ENCODE assay signal across 22 cellular contexts in the genomic region with DNA sequence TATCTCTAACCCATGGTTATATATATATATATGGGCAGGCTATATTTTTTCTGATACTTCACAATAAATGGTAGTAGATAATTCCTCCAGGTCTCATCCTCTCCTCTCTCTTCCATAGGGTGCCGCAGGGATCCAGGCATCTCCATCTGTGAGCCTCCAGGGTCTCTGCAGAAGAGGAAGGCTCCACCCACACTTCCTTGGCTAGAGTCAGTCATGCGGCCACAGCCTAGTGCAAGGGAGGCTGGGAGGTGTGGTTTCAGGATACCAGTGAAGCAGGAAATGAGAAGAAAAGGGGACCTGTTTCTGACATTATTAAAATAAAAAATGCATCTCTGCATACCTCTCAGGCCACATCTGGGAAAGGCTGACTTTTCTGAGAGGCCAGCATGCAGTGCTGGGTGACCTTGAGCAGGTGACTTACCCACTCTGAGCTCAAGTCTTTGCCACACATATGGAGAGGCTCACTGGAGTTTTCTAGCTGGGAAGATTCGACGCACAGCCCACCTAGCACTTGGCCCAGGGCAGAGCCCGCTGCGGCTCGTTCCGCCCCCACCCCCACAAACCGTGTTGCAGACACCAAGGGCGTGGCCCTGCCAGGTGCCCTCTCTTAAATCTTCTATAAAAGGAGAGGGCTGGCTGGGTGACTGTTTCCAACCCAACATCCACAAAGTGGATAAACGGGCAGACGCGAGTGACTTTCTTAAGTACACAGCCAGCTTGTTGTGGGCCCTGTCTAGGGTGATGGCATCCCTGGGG. TPM values are rescaled to one million over a fixed set of nuclear protein-coding genes. Genes with fewer than 3 reads are reported as not detected.
"Had no signal": no experiment of that assay in that cellular context is flagged by ENCODE, and none has a peak within 500 bp of the region (broad histone marks: within the 10 kb centered on the region; RNA-seq: fewer than 3 reads in every experiment).

No MANE protein-coding gene starts in this region.

- H3K36me3 Mint-ChIP-seq: activated naive CD8-positive, alpha-beta T cell treated with anti-CD3 and anti-CD28 coated beads, Interleukin-2, amount 10 ng/mL, durations not matched to agents 7 days and 5 days; T-cell had no signal

- H3K27ac ChIP-seq: colonic mucosa, gastroesophageal sphincter, heart right ventricle, lower lobe of right lung, thoracic aorta, upper lobe of left lung had no signal

- H3K9me3 ChIP-seq: colonic mucosa, lower lobe of right lung, thoracic aorta, upper lobe of left lung had no signal

- H3K4me1 Mint-ChIP-seq: activated naive CD8-positive, alpha-beta T cell treated with anti-CD3 and anti-CD28 coated beads, Interleukin-2, amount 10 ng/mL, durations not matched to agents 7 days and 5 days; T-cell had no signal

- H3K27ac Mint-ChIP-seq: activated naive CD8-positive, alpha-beta T cell treated with anti-CD3 and anti-CD28 coated beads, Interleukin-2, amount 10 ng/mL, durations not matched to agents 7 days and 5 days; activated T-cell treated with anti-CD3 and anti-CD28 coated beads, Interleukin-2, amount 50 U/mL, for 24 hours; activated T-helper 2 cell treated with anti-CD3 and anti-CD28 coated beads, Interferon-gamma antibody, Interleukin-2, Interleukin-4, amounts not matched to agents 10 μg/mL and 5 μg/mL and 100 μg/mL, durations not matched to agents 14 hours and 24 hours and 36 hours; endodermal cell; naive thymus-derived CD4-positive, alpha-beta T cell; progenitor cell of endocrine pancreas; T-cell; T-helper 2 cell treated with Interferon-gamma antibody and Interleukin-4, amounts not matched to agents 5 μg/mL and 100 μg/mL, for 36 hours had no signal

- H3K9me3 Mint-ChIP-seq: activated T-helper 2 cell treated with anti-CD3 and anti-CD28 coated beads, Interferon-gamma antibody, Interleukin-2, Interleukin-4, amounts not matched to agents 10 μg/mL and 5 μg/mL and 100 μg/mL, durations not matched to agents 14 hours and 24 hours and 36 hours; T-helper 2 cell treated with Interferon-gamma antibody and Interleukin-4, amounts not matched to agents 5 μg/mL and 100 μg/mL, for 36 hours had no signal

- H3K36me3 ChIP-seq: colonic mucosa, gastroesophageal sphincter, heart right ventricle, lower lobe of right lung, thoracic aorta, upper lobe of left lung had no signal

- H3K4me3 ChIP-seq: colonic mucosa, gastroesophageal sphincter, heart right ventricle, lower lobe of right lung, thoracic aorta, upper lobe of left lung had no signal

- DNase-seq: activated CD4-positive, alpha-beta T cell treated with anti-CD3 and anti-CD28 coated beads, Interleukin-2, amount 50 U/mL, for 4 hours; activated CD8-positive, alpha-beta memory T cell treated with anti-CD3 and anti-CD28 coated beads for 24 hours; activated CD8-positive, alpha-beta memory T cell treated with anti-CD3 and anti-CD28 coated beads, Interleukin-2, amount 50 U/mL, for 4 hours; activated naive CD4-positive, alpha-beta T cell treated with Interleukin-2 at 50 U/mL for 16 hours; activated naive CD8-positive, alpha-beta T cell treated with anti-CD3 and anti-CD28 coated beads, Interleukin-2, amount 10 ng/mL, durations not matched to agents 7 days and 5 days; activated T-cell treated with anti-CD3 and anti-CD28 coated beads, Interleukin-2, amount 50 U/mL, for 24 hours; amniotic stem cell; colonic mucosa; endodermal cell; heart right ventricle; lower lobe of right lung; naive thymus-derived CD4-positive, alpha-beta T cell; stimulated activated CD4-positive, alpha-beta T cell treated with anti-CD3 and anti-CD28 coated beads, Interleukin-4, amount 100 ng/mL, for 24 hours; stimulated activated naive CD4-positive, alpha-beta T cell treated with Interleukin-2 at 50 U/mL for 16 hours; T-cell; upper lobe of left lung had no signal

- H3K4me1 ChIP-seq: colonic mucosa, lower lobe of right lung, upper lobe of left lung had no signal

- H3K27me3 ChIP-seq: colonic mucosa, upper lobe of left lung had no signal

- ATAC-seq: gastroesophageal sphincter; left lobe of liver; lower lobe of right lung; naive thymus-derived CD4-positive, alpha-beta T cell; T-cell had no signal

- H3K4me3 Mint-ChIP-seq: activated naive CD8-positive, alpha-beta T cell treated with anti-CD3 and anti-CD28 coated beads, Interleukin-2, amount 10 ng/mL, durations not matched to agents 7 days and 5 days; activated T-cell treated with anti-CD3 and anti-CD28 coated beads, Interleukin-2, amount 50 U/mL, for 24 hours; endodermal cell; naive thymus-derived CD4-positive, alpha-beta T cell; T-cell; T-helper 2 cell treated with Interferon-gamma antibody and Interleukin-4, amounts not matched to agents 5 μg/mL and 100 μg/mL, for 36 hours had no signal

RNA-seq across cellular contexts. Expression of a gene that starts 47.9 kb away (rescaled TPM):
- total RNA-seq: activated naive CD8-positive, alpha-beta T cell treated with anti-CD3 and anti-CD28 coated beads, Interleukin-2, amount 10 ng/mL, durations not matched to agents 7 days and 5 days had no signal
- polyA plus RNA-seq: naive thymus-derived CD4-positive, alpha-beta T cell had no signal
